Comparison of ENCODE assay signal across 8 cellular contexts in genomic region chr22:21560657-21561056, GRCh38. TPM values are rescaled to one million over a fixed set of nuclear protein-coding genes. Genes with fewer than 3 reads are reported as not detected.
DNase-seq lines count a peak whose midpoint lies in the region; ATAC-seq and TF ChIP-seq lines count a peak whose summit lies in the region.
"Not testable (repeated sequence)": the region's sequence is repeated elsewhere in the genome, so short reads cannot be mapped to it uniquely, and the experiment has no call there.
"Had no signal": no experiment of that assay in that cellular context is flagged by ENCODE, and none has a peak within 500 bp of the region (broad histone marks: within the 10 kb centered on the region; RNA-seq: fewer than 3 reads in every experiment).

No MANE protein-coding gene starts in this region.

- not testable (repeated sequence) for TF ChIP-seq POLR2A in right lobe of liver (IDR thresholded peaks at IDR 0.05)

- not testable (repeated sequence) for H3K36me3 ChIP-seq in right lobe of liver, upper lobe of right lung

- not testable (repeated sequence) for TF ChIP-seq CTCF in endothelial cell (IDR thresholded peaks at IDR 0.05; ENCODE audit: unreplicated experiment); right lobe of liver (IDR thresholded peaks at IDR 0.05); upper lobe of right lung (IDR thresholded peaks at IDR 0.05)

- not testable (repeated sequence) for H3K27ac ChIP-seq in right lobe of liver, upper lobe of right lung

- not testable (repeated sequence) for H3K4me3 ChIP-seq in right lobe of liver, upper lobe of right lung

- H3K27ac Mint-ChIP-seq in T-helper 17 cell (peak overlapping the region; percentile 79), endothelial cell (ENCODE audit: unreplicated experiment) (peak overlapping the region; percentile 28)

- not testable (repeated sequence) for H3K9me3 Mint-ChIP-seq in endothelial cell (ENCODE audit: unreplicated experiment)

- WGBS in right lobe of liver (ENCODE audit: insufficient coverage, low coverage, low lambda C conversion rate, missing lambda C conversion rate), result 38% methylated on average over 1 of the region's 3 CpGs

- H3K27me3 ChIP-seq in right lobe of liver, upper lobe of right lung: not testable (repeated sequence)

- not testable (repeated sequence) for H3K36me3 Mint-ChIP-seq in T-helper 17 cell (ENCODE audit: low read depth); endothelial cell (ENCODE audit: low read depth, unreplicated experiment)

- not testable (repeated sequence) for H3K4me3 Mint-ChIP-seq in T-helper 17 cell; endothelial cell (ENCODE audit: unreplicated experiment)

- not testable (repeated sequence) for H3K4me1 ChIP-seq in right lobe of liver, upper lobe of right lung

- not testable (repeated sequence) for ATAC-seq in T-helper 17 cell
- peak; percentile 86 for ATAC-seq in left lobe of liver
- ATAC-seq in right lobe of liver, result peak; percentile 50 to 77 (median 62)
- peak; percentile 13 for ATAC-seq in upper lobe of right lung

- H3K27me3 Mint-ChIP-seq in T-helper 17 cell; endothelial cell (ENCODE audit: unreplicated experiment): not testable (repeated sequence)

- H3K9me3 ChIP-seq in T-helper 17 cell (ENCODE audit: control insufficient read depth, low read length, poor library complexity, severe bottlenecking); right lobe of liver; upper lobe of right lung: not testable (repeated sequence)

- not testable (repeated sequence) for H3K4me1 Mint-ChIP-seq in T-helper 17 cell; endothelial cell (ENCODE audit: unreplicated experiment)

- not testable (repeated sequence) for DNase-seq in T-helper 17 cell; endothelial cell (ENCODE audit: low spot score); left lobe of liver (ENCODE audit: low spot score); right lobe of liver; upper lobe of right lung

- intact Hi-C loops in right lobe of liver (cut with DNase I); upper lobe of right lung (cut with DNase I): not testable (repeated sequence)

RNA-seq across cellular contexts. Expression of gene UBE2L3, which starts 6.9 kb away (rescaled TPM):
- 10 to 100 TPM; 25.7 to 30.4 TPM for total RNA-seq in T-helper 17 cell
- 62.2 TPM for total RNA-seq in endothelial cell (ENCODE audit: unreplicated experiment)
- total RNA-seq in left lobe of liver, result 16.5 TPM
- total RNA-seq in right lobe of liver, result 10 to 100 TPM; 16.8 to 34.4 (median 22.1) TPM
- total RNA-seq in upper lobe of right lung, result 45.7 TPM

RNA-seq across cellular contexts. Expression of gene RIMBP3C, which starts 9.4 kb away (rescaled TPM):
- 1 to 10 TPM in 1 of 2 donors, under 1 TPM in 1; 0.34 to 1.2 TPM for total RNA-seq in T-helper 17 cell
- 0.18 TPM for total RNA-seq in endothelial cell (ENCODE audit: unreplicated experiment)
- 0.05 TPM for total RNA-seq in left lobe of liver
- under 1 TPM in 3 of 6 experiments, not detected in 3; 0.07 to 0.12 (median 0.09) TPM for total RNA-seq in right lobe of liver
- 0.41 TPM for total RNA-seq in upper lobe of right lung
- total RNA-seq: Calu3; CD8-positive, alpha-beta T cell; Daoy had no signal
